In genomic region chr1:51517361-51518032, GRCh38 we compare ENCODE assay signal across 1 cellular context.
TF ChIP-seq lines count a peak whose summit lies in the region.

No MANE protein-coding gene starts in this region.

TF ChIP-seq in H1, 55 proteins besides CTCF, POLR2A, EP300 and RAD21 (continued from another document):
- TF ChIP-seq EGR1 (IDR thresholded peaks at IDR 0.05; ENCODE audit: borderline replicate concordance, low read depth, low read length) (no peak), KDM4A (IDR thresholded peaks at IDR 0.05; ENCODE audit: low read depth, low read length, severe bottlenecking) (no peak), EZH2 (IDR thresholded peaks at IDR 0.05; ENCODE audit: low read depth, low read length, severe bottlenecking) (no peak), NRF1 (IDR thresholded peaks at IDR 0.05; ENCODE audit: low read depth, low read length) (no peak), ASH2L (IDR thresholded peaks at IDR 0.05; ENCODE audit: low read length) (no peak), MAFK (IDR thresholded peaks at IDR 0.05; ENCODE audit: low read depth, low read length) (no peak), CBX5 (IDR thresholded peaks at IDR 0.05; ENCODE audit: low read depth, low read length) (no peak), ZNF274 (IDR thresholded peaks at IDR 0.05; ENCODE audit: borderline replicate concordance, extremely low read depth, low read length) (no peak)
